Comparison of ENCODE assay signal across 7 cellular contexts in genomic region chr10:48885376-48885775, GRCh38. TPM values are rescaled to one million over a fixed set of nuclear protein-coding genes. Genes with fewer than 3 reads are reported as not detected.
DNase-seq lines count a peak whose midpoint lies in the region; ATAC-seq and TF ChIP-seq lines count a peak whose summit lies in the region.

No MANE protein-coding gene starts in this region.

- no peaks in the 10 kb centered on the region for H3K36me3 Mint-ChIP-seq in nephron progenitor cell (ENCODE audit: low read depth)

- ATAC-seq in HG02885 (IDR thresholded peaks at IDR 0.05; ENCODE audit: poor library complexity, unreplicated experiment) (no peak), GM19397 (IDR thresholded peaks at IDR 0.05; ENCODE audit: unreplicated experiment) (no peak), HG03139 (IDR thresholded peaks at IDR 0.05; ENCODE audit: unreplicated experiment) (no peak)

- TF ChIP-seq CTCF in GM10266 (IDR thresholded peaks at IDR 0.05; ENCODE audit: control insufficient read depth, insufficient read depth, low read depth, missing control alignments) (peak; percentile 3), LNCAP (IDR thresholded peaks at IDR 0.05) (peak; percentile 80), nephron progenitor cell (IDR thresholded peaks at IDR 0.05) (peak; percentile 54)

- H3K9me3 Mint-ChIP-seq in nephron progenitor cell = no peaks in the 10 kb centered on the region

- H3K4me1 Mint-ChIP-seq in nephron progenitor cell = no peaks in the 10 kb centered on the region

- no peak overlapping the region for H3K4me3 Mint-ChIP-seq in nephron progenitor cell

- no peak for DNase-seq in GM10266 (ENCODE audit: extremely low spot score)
- peak; percentile 12 for DNase-seq in cerebellum (ENCODE audit: low spot score)
- peak; percentile 34 for DNase-seq in nephron progenitor cell

- H3K27ac Mint-ChIP-seq in nephron progenitor cell = no peak overlapping the region

- peaks cover 41% of the 10 kb centered on the region for H3K27me3 Mint-ChIP-seq in nephron progenitor cell (ENCODE audit: low read depth, poor library complexity)

RNA-seq across cellular contexts. Expression of gene LRRC18, which starts 54.3 kb away (rescaled TPM):
- not detected for total RNA-seq in cerebellum

Comparison
In these comparisons a context has a peak if more than half of its experiments do, and no peak if none do; other contexts are left out.
1. CTCF ChIP-seq: peak in every context shown above with its lines; median percentile 80 in LNCAP; 54 in nephron progenitor cell; 3 in GM10266.